In genomic region chr21:42892582-42892930, GRCh38 we compare ENCODE assay signal across 8 cellular contexts. TPM values are rescaled to one million over a fixed set of nuclear protein-coding genes. Genes with fewer than 3 reads are reported as not detected.
A peak's percentile ranks its signal among the peaks of the same experiment; 100 is the strongest.
DNase-seq lines count a peak whose midpoint lies in the region; ATAC-seq, FAIRE-seq and TF ChIP-seq lines count a peak whose summit lies in the region.

No MANE protein-coding gene starts in this region.

- peaks cover 7% of the 10 kb centered on the region for H3K36me3 Mint-ChIP-seq in activated naive CD8-positive, alpha-beta T cell treated with anti-CD3 and anti-CD28 coated beads for 36 hours

- no peak for DNase-seq in activated naive CD8-positive, alpha-beta T cell treated with anti-CD3 and anti-CD28 coated beads for 36 hours
- no peak for DNase-seq in keratinocyte (ENCODE audit: low read depth, low spot score)
- no peak for DNase-seq in GM12891 (ENCODE audit: insufficient read length, low spot score)
- no peak for DNase-seq in posterior cingulate gyrus
- no peak for DNase-seq in NCI-H82 (lab: John Stamatoyannopoulos, UW)

- H3K9ac ChIP-seq in BLaER1 = peak overlapping the region; percentile 87
- H3K9ac ChIP-seq in keratinocyte (ENCODE audit: control insufficient read depth, extremely low read depth, insufficient read depth, low read length) = peak overlapping the region; percentile 93
- H3K9ac ChIP-seq in subcutaneous abdominal adipose tissue (ENCODE audit: low read length in 5 of 5) = peak overlapping the region; percentile 19 to 96 (median 93)

- H3K36me3 ChIP-seq in BLaER1 (peaks cover 20% of the 10 kb centered on the region), keratinocyte (ENCODE audit: control insufficient read depth in 2 of 2, extremely low read depth in 1 of 2, insufficient read depth in 2 of 2, low read length in 2 of 2) (peaks cover 2 to 5% of the 10 kb centered on the region in 2 experiments), subcutaneous abdominal adipose tissue (ENCODE audit: control insufficient read depth in 5 of 5, insufficient read depth in 5 of 5, low read length in 5 of 5) (peaks cover 5 to 11% (median 7%) of the 10 kb centered on the region in 5 donors)

- H3K4me3 ChIP-seq in BLaER1 = peak overlapping the region; percentile 79
- H3K4me3 ChIP-seq in keratinocyte (ENCODE audit: control insufficient read depth in 2 of 3, extremely low read depth in 1 of 3, insufficient read depth in 2 of 3, low read depth in 1 of 3, low read length in 3 of 3) = peak overlapping the region; percentile 46 to 99 (median 93)
- H3K4me3 ChIP-seq in subcutaneous abdominal adipose tissue (ENCODE audit: low read depth in 1 of 5, low read length in 5 of 5) = peak overlapping the region; percentile 69 to 94 (median 86)

- peak overlapping the region; percentile 79 for H2AFZ ChIP-seq in keratinocyte (ENCODE audit: control insufficient read depth, low read length)

- H3K27ac Mint-ChIP-seq in activated naive CD8-positive, alpha-beta T cell treated with anti-CD3 and anti-CD28 coated beads for 36 hours = peak overlapping the region; percentile 96

- dilution Hi-C loops in keratinocyte (cut with MboI; ENCODE audit: extremely low pct_ligation_motif_present, low sequenced_read_pairs) = no loop called here

- H3K4me1 ChIP-seq in BLaER1 = peaks cover 5% of the 10 kb centered on the region; the same call in 1 of the 2 replicates
- H3K4me1 ChIP-seq in keratinocyte (ENCODE audit: control insufficient read depth, extremely low read depth, insufficient read depth, low read length) = peaks cover 6% of the 10 kb centered on the region
- H3K4me1 ChIP-seq in subcutaneous abdominal adipose tissue (ENCODE audit: control insufficient read depth in 5 of 5, insufficient read depth in 5 of 5, low read length in 5 of 5) = peaks cover 0 to 40% (median 20%) of the 10 kb centered on the region in 5 donors

- H3K79me2 ChIP-seq in keratinocyte (ENCODE audit: control insufficient read depth, insufficient read depth, low read length) = peaks cover 32% of the 10 kb centered on the region

- H3K9me3 ChIP-seq in BLaER1 (no peaks in the 10 kb centered on the region), keratinocyte (ENCODE audit: control insufficient read depth, low read depth, low read length) (no peaks in the 10 kb centered on the region), subcutaneous abdominal adipose tissue (ENCODE audit: control insufficient read depth in 5 of 5, low read length in 5 of 5) (no peaks in the 10 kb centered on the region)

- no peaks in the 10 kb centered on the region for H3K9me3 Mint-ChIP-seq in activated naive CD8-positive, alpha-beta T cell treated with anti-CD3 and anti-CD28 coated beads for 36 hours

- peak overlapping the region; percentile 87 for H3K4me3 Mint-ChIP-seq in activated naive CD8-positive, alpha-beta T cell treated with anti-CD3 and anti-CD28 coated beads for 36 hours

- H3K4me1 Mint-ChIP-seq in activated naive CD8-positive, alpha-beta T cell treated with anti-CD3 and anti-CD28 coated beads for 36 hours = peaks cover 13% of the 10 kb centered on the region

- H3K9me1 ChIP-seq in keratinocyte (ENCODE audit: control insufficient read depth, extremely low read depth, insufficient read depth, low read length) = no peaks in the 10 kb centered on the region

- intact Hi-C loops in posterior cingulate gyrus (cut with DNase I) = no loop called here

- no peaks in the 10 kb centered on the region for H3K27me3 ChIP-seq in BLaER1
- H3K27me3 ChIP-seq in keratinocyte (ENCODE audit: control insufficient read depth, extremely low read depth, insufficient read depth, low read length) = no peaks in the 10 kb centered on the region
- no peaks in the 10 kb centered on the region for H3K27me3 ChIP-seq in subcutaneous abdominal adipose tissue (ENCODE audit: control insufficient read depth in 5 of 5, insufficient read depth in 4 of 5, low read length in 5 of 5)

- H3K27me3 Mint-ChIP-seq in activated naive CD8-positive, alpha-beta T cell treated with anti-CD3 and anti-CD28 coated beads for 36 hours = no peaks in the 10 kb centered on the region

- TF ChIP-seq CTCF in keratinocyte (optimal IDR thresholded peaks at IDR 0.05 in 1 of 3, IDR thresholded peaks at IDR 0.05 in 1 of 3, conservative IDR thresholded peaks at IDR 0.05 in 1 of 3; ENCODE audit: extremely low read depth in 1 of 3, insufficient read depth in 2 of 3, low read length in 3 of 3) = no peak

- ATAC-seq in HG02610 (IDR thresholded peaks at IDR 0.05; ENCODE audit: unreplicated experiment) = peak; percentile 6

- H4K20me1 ChIP-seq in BLaER1 (no peaks in the 10 kb centered on the region), keratinocyte (ENCODE audit: control insufficient read depth, extremely low read depth, insufficient read depth, low read length) (peaks cover 3% of the 10 kb centered on the region)

- no peak for FAIRE-seq in keratinocyte (lab: Jason Lieb, UNC)
- FAIRE-seq in GM12891 (lab: Jason Lieb, UNC) = no peak

- H3K27ac ChIP-seq in BLaER1 (peak overlapping the region; percentile 77), keratinocyte (ENCODE audit: control insufficient read depth, insufficient read depth, low read length) (peak overlapping the region; percentile 90), subcutaneous abdominal adipose tissue (ENCODE audit: low read depth, low read length) (peak overlapping the region; percentile 95)

- no peak for TF ChIP-seq POLR2A in GM12891 (IDR thresholded peaks at IDR 0.05; ENCODE audit: low read depth, low read length)

- H3K4me2 ChIP-seq in BLaER1 (peak overlapping the region; percentile 97), keratinocyte (ENCODE audit: control insufficient read depth, extremely low read depth, insufficient read depth, low read depth, low read length) (peak overlapping the region; percentile 78)

TF ChIP-seq in GM12891, 5 proteins besides CTCF, POLR2A, EP300 and RAD21:
- TF ChIP-seq TAF1 (IDR thresholded peaks at IDR 0.05; ENCODE audit: low read depth, low read length) (no peak), POU2F2 (IDR thresholded peaks at IDR 0.05; ENCODE audit: low read depth, low read length) (no peak), SPI1 (IDR thresholded peaks at IDR 0.05; ENCODE audit: low read depth, low read length) (no peak), POLR2AphosphoS5 (IDR thresholded peaks at IDR 0.05; ENCODE audit: low read depth, low read length) (no peak), PAX5 (IDR thresholded peaks at IDR 0.05; ENCODE audit: insufficient read depth, low read length, severe bottlenecking) (no peak)

RNA-seq across cellular contexts. Expression of gene NDUFV3, which starts 0.6 kb away (rescaled TPM):
- 10 to 100 TPM; 34.2 to 34.3 TPM for total RNA-seq in activated naive CD8-positive, alpha-beta T cell treated with anti-CD3 and anti-CD28 coated beads for 36 hours
- polyA plus RNA-seq in keratinocyte = 26.1 to 58.2 TPM (median 28.9 TPM) in 3 replicates
- polyA plus RNA-seq in keratinocyte (2011; ENCODE audit: low read depth) = 12.3 TPM
- polyA plus RNA-seq in keratinocyte (2011; cell fraction: cytosol; rRNA removed) = 30.7 and 40.8 TPM in 2 replicates
- polyA plus RNA-seq in keratinocyte (2011; cell fraction: nucleus; rRNA removed) = 46.1 and 47.9 TPM in 2 replicates
- polyA plus RNA-seq in keratinocyte (2012; ENCODE audit: low replicate concordance) = 27.4 and 45.9 TPM in 2 replicates
- polyA minus RNA-seq in keratinocyte = 13.9 to 26.2 TPM (median 23.3 TPM) in 3 replicates
- polyA minus RNA-seq in keratinocyte (2011; cell fraction: cytosol; rRNA and poly(A)+ RNA removed) = 44.5 TPM
- polyA minus RNA-seq in keratinocyte (2011; cell fraction: nucleus; rRNA and poly(A)+ RNA removed) = 19.9 and 31.6 TPM in 2 replicates
- 20.3 TPM for polyA plus RNA-seq in GM12891 (2012; ENCODE audit: low read depth, missing spikeins)

RNA-seq across cellular contexts. Expression of gene WDR4, which starts 13.2 kb away (rescaled TPM):
- total RNA-seq in activated naive CD8-positive, alpha-beta T cell treated with anti-CD3 and anti-CD28 coated beads for 36 hours = 10 to 100 TPM; 54.0 to 56.7 TPM
- polyA plus RNA-seq in keratinocyte = 13.3 to 22.4 TPM (median 14.9 TPM) in 3 replicates
- 4.2 TPM for polyA plus RNA-seq in keratinocyte (2011; ENCODE audit: low read depth)
- polyA plus RNA-seq in keratinocyte (2011; cell fraction: cytosol; rRNA removed) = 5.6 and 12.1 TPM in 2 replicates
- 24.6 and 26.5 TPM in 2 replicates for polyA plus RNA-seq in keratinocyte (2011; cell fraction: nucleus; rRNA removed)
- 8.6 and 28.4 TPM in 2 replicates for polyA plus RNA-seq in keratinocyte (2012; ENCODE audit: low replicate concordance)
- 18.7 to 38.6 TPM (median 22.9 TPM) in 3 replicates for polyA minus RNA-seq in keratinocyte
- 13.2 TPM for polyA minus RNA-seq in keratinocyte (2011; cell fraction: cytosol; rRNA and poly(A)+ RNA removed)
- polyA minus RNA-seq in keratinocyte (2011; cell fraction: nucleus; rRNA and poly(A)+ RNA removed) = 18.7 and 24.3 TPM in 2 replicates
- 10.5 TPM for polyA plus RNA-seq in GM12891 (2012; ENCODE audit: low read depth, missing spikeins)

RNA-seq across cellular contexts. Expression of gene ERVH48-1, which starts 32.9 kb away (rescaled TPM):
- under 1 TPM; 0.23 to 0.32 TPM for total RNA-seq in activated naive CD8-positive, alpha-beta T cell treated with anti-CD3 and anti-CD28 coated beads for 36 hours
- polyA plus RNA-seq in keratinocyte = 0.03 to 0.05 TPM in 2 of 3 replicates, not detected in the other
- not detected for polyA plus RNA-seq in keratinocyte (2011; ENCODE audit: low read depth)
- polyA plus RNA-seq in keratinocyte (2011; cell fraction: cytosol; rRNA removed) = 0.03 TPM in 1 of 2 replicates, not detected in the other
- polyA plus RNA-seq in keratinocyte (2011; cell fraction: nucleus; rRNA removed) = 0.04 TPM in 1 of 2 replicates, not detected in the other
- polyA plus RNA-seq in keratinocyte (2012; ENCODE audit: low replicate concordance) = 0.37 TPM in 1 of 2 replicates, not detected in the other
- not detected in 3 replicates for polyA minus RNA-seq in keratinocyte
- not detected for polyA minus RNA-seq in keratinocyte (2011; cell fraction: cytosol; rRNA and poly(A)+ RNA removed)
- not detected in 2 replicates for polyA minus RNA-seq in keratinocyte (2011; cell fraction: nucleus; rRNA and poly(A)+ RNA removed)
- 0.05 TPM for polyA plus RNA-seq in GM12891 (2012; ENCODE audit: low read depth, missing spikeins)
